9 cellular contexts compared by ENCODE assay signal in the genomic region with DNA sequence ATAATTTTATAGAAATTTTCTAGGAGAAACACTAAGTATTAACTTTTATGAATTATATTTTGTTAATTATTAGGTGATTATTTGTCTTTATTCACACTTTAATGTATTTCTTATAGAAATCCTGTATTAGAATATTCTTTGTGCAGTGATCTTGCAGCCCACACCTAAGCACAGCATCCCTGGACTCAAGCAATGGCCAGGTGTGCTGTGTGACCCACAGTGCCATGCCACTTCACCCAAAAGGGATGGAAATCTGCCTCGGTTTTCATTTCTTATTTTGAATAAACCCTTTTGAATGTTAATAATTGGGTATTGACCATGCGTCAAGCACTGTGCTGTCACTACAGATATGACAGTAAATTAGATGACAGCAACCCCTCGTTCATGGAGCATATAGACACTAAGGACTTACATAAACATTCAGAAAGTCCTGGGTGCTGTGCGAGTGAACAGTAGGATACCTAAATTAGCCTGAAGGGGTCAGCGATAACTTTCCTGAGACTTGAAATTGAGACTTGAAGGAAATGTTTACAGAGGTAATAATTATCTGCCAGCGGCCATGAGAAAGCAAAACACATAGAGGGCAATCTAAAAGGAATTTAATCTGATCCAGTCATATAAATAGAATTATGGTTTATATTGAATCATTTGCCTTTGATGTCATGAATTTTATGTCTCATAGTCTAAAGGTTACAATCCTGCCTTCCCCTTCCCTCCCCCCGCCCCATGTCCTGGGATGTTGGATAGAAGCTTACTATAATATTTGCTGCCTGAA. TPM values are rescaled to one million over a fixed set of nuclear protein-coding genes. Genes with fewer than 3 reads are reported as not detected.
DNase-seq lines count a peak whose midpoint lies in the region; ATAC-seq and TF ChIP-seq lines count a peak whose summit lies in the region.
"Had no signal": no experiment of that assay in that cellular context is flagged by ENCODE, and none has a peak within 500 bp of the region (broad histone marks: within the 10 kb centered on the region; RNA-seq: fewer than 3 reads in every experiment).

No MANE protein-coding gene starts in this region.

- intact Hi-C loops in activated CD8-positive, alpha-beta T cell treated with anti-CD3 and anti-CD28 coated beads for 36 hours (cut with micrococcal nuclease) = loop anchor here (1.0 to 5.0 kb wide), 2 partner anchors 80 to 342 kb away; no protein-coding TSS in a partner anchor

- no peak overlapping the region for H3K4me3 Mint-ChIP-seq in HFFc6
- no peak overlapping the region for H3K4me3 Mint-ChIP-seq in stimulated activated memory B cell treated with anti-CD40 and anti-IgM and Interleukin-4, amounts not matched to agents 10 μg/mL and 1 μg/mL and 100 μg/mL, for 72 hours
- no peak overlapping the region for H3K4me3 Mint-ChIP-seq in activated T-cell treated with anti-CD3 and anti-CD28 coated beads, Interleukin-2, amount 50 U/mL, for 24 hours
- no peak overlapping the region for H3K4me3 Mint-ChIP-seq in activated CD8-positive, alpha-beta T cell treated with anti-CD3 and anti-CD28 coated beads for 36 hours
- H3K4me3 Mint-ChIP-seq: T-helper 1 cell treated with Interleukin-12 subunit alpha and Interleukin-12 subunit beta and Interleukin-4 antibody, amounts not matched to agents 30 μg/mL and 1 μg/mL, for 36 hours had no signal

- POLR2A ChIA-PET in activated CD8-positive, alpha-beta T cell treated with anti-CD3 and anti-CD28 coated beads for 36 hours (lab: Charles Lee) = no interaction called here

- H3K4me1 ChIP-seq in ACC112 (ENCODE audit: control insufficient read depth, insufficient read depth, low read length, unreplicated experiment) = peaks cover 41% of the 10 kb centered on the region

- no peak overlapping the region for H2AFZ ChIP-seq in ACC112 (ENCODE audit: low read length, unreplicated experiment)

- H3K36me3 ChIP-seq in ACC112 (ENCODE audit: insufficient read depth, low read length) = peaks cover 20% of the 10 kb centered on the region

- peak overlapping the region; percentile 88 for H3K27ac ChIP-seq in ACC112 (ENCODE audit: low read depth, low read length)

- peaks cover 31% of the 10 kb centered on the region for H3K4me1 Mint-ChIP-seq in HFFc6 (ENCODE audit: low read depth)
- no peaks in the 10 kb centered on the region for H3K4me1 Mint-ChIP-seq in stimulated activated memory B cell treated with anti-CD40 and anti-IgM and Interleukin-4, amounts not matched to agents 10 μg/mL and 1 μg/mL and 100 μg/mL, for 72 hours
- H3K4me1 Mint-ChIP-seq in activated T-cell treated with anti-CD3 and anti-CD28 coated beads, Interleukin-2, amount 50 U/mL, for 24 hours (ENCODE audit: low read depth) = peaks cover 4% of the 10 kb centered on the region
- H3K4me1 Mint-ChIP-seq in activated CD8-positive, alpha-beta T cell treated with anti-CD3 and anti-CD28 coated beads for 36 hours (ENCODE audit: low read depth) = no peaks in the 10 kb centered on the region

- no peaks in the 10 kb centered on the region for H3K27me3 ChIP-seq in ACC112 (ENCODE audit: insufficient read depth, low read length)

- CTCF ChIA-PET in activated CD8-positive, alpha-beta T cell treated with anti-CD3 and anti-CD28 coated beads for 36 hours (lab: Charles Lee) = interaction anchor here (0.7 to 2.7 kb wide), 37 partner anchors 14 to 1029 kb away, joined by 3 to 83 read pairs (median 4); a partner anchor contains a TSS

- peak; percentile 85 for ATAC-seq in SK-N-SH treated with all-trans-retinoic acid at 6 μM for 48 hours
- ATAC-seq in stimulated activated memory B cell treated with anti-CD40 and anti-IgM and Interleukin-4, amounts not matched to agents 10 μg/mL and 1 μg/mL and 100 μg/mL, for 72 hours = no peak
- no peak for ATAC-seq in activated CD8-positive, alpha-beta T cell treated with anti-CD3 and anti-CD28 coated beads for 36 hours

- H3K9me3 Mint-ChIP-seq in HFFc6 = no peaks in the 10 kb centered on the region
- no peaks in the 10 kb centered on the region for H3K9me3 Mint-ChIP-seq in stimulated activated memory B cell treated with anti-CD40 and anti-IgM and Interleukin-4, amounts not matched to agents 10 μg/mL and 1 μg/mL and 100 μg/mL, for 72 hours
- no peaks in the 10 kb centered on the region for H3K9me3 Mint-ChIP-seq in activated T-cell treated with anti-CD3 and anti-CD28 coated beads, Interleukin-2, amount 50 U/mL, for 24 hours
- no peaks in the 10 kb centered on the region for H3K9me3 Mint-ChIP-seq in activated CD8-positive, alpha-beta T cell treated with anti-CD3 and anti-CD28 coated beads for 36 hours
- H3K9me3 Mint-ChIP-seq: T-helper 1 cell treated with Interleukin-12 subunit alpha and Interleukin-12 subunit beta and Interleukin-4 antibody, amounts not matched to agents 30 μg/mL and 1 μg/mL, for 36 hours had no signal

- no peak overlapping the region for H3K4me3 ChIP-seq in ACC112 (ENCODE audit: low read depth, low read length)

- peak; percentile 55 for DNase-seq in HFFc6
- DNase-seq in iPS-NIHi7 (ENCODE audit: extremely low spot score) = peak; percentile 29
- no peak for DNase-seq in activated T-cell treated with anti-CD3 and anti-CD28 coated beads, Interleukin-2, amount 50 U/mL, for 24 hours
- no peak for DNase-seq in DMS153 treated with DMSO at 0.1 percent for 48 hours (lab: John Stamatoyannopoulos, UW; ENCODE audit: unreplicated experiment)
- DNase-seq in activated CD8-positive, alpha-beta T cell treated with anti-CD3 and anti-CD28 coated beads for 36 hours = no peak

- no peaks in the 10 kb centered on the region for H3K36me3 Mint-ChIP-seq in HFFc6 (ENCODE audit: low read depth)
- H3K36me3 Mint-ChIP-seq in stimulated activated memory B cell treated with anti-CD40 and anti-IgM and Interleukin-4, amounts not matched to agents 10 μg/mL and 1 μg/mL and 100 μg/mL, for 72 hours = no peaks in the 10 kb centered on the region
- H3K36me3 Mint-ChIP-seq in activated T-cell treated with anti-CD3 and anti-CD28 coated beads, Interleukin-2, amount 50 U/mL, for 24 hours (ENCODE audit: low read depth) = no peaks in the 10 kb centered on the region
- no peaks in the 10 kb centered on the region for H3K36me3 Mint-ChIP-seq in activated CD8-positive, alpha-beta T cell treated with anti-CD3 and anti-CD28 coated beads for 36 hours (ENCODE audit: low read depth)

- H3K79me2 ChIP-seq in ACC112 (ENCODE audit: control insufficient read depth, insufficient read depth, low read length, unreplicated experiment) = peaks cover 3% of the 10 kb centered on the region

- H3K27me3 Mint-ChIP-seq in HFFc6 (ENCODE audit: insufficient read depth) = no peaks in the 10 kb centered on the region
- H3K27me3 Mint-ChIP-seq in stimulated activated memory B cell treated with anti-CD40 and anti-IgM and Interleukin-4, amounts not matched to agents 10 μg/mL and 1 μg/mL and 100 μg/mL, for 72 hours = no peaks in the 10 kb centered on the region
- H3K27me3 Mint-ChIP-seq in activated T-cell treated with anti-CD3 and anti-CD28 coated beads, Interleukin-2, amount 50 U/mL, for 24 hours = peaks cover 4% of the 10 kb centered on the region
- peaks cover 1% of the 10 kb centered on the region for H3K27me3 Mint-ChIP-seq in activated CD8-positive, alpha-beta T cell treated with anti-CD3 and anti-CD28 coated beads for 36 hours

- H3K27ac Mint-ChIP-seq in HFFc6 = peak overlapping the region; percentile 34
- H3K27ac Mint-ChIP-seq in stimulated activated memory B cell treated with anti-CD40 and anti-IgM and Interleukin-4, amounts not matched to agents 10 μg/mL and 1 μg/mL and 100 μg/mL, for 72 hours = no peak overlapping the region
- no peak overlapping the region for H3K27ac Mint-ChIP-seq in activated T-cell treated with anti-CD3 and anti-CD28 coated beads, Interleukin-2, amount 50 U/mL, for 24 hours
- no peak overlapping the region for H3K27ac Mint-ChIP-seq in activated CD8-positive, alpha-beta T cell treated with anti-CD3 and anti-CD28 coated beads for 36 hours
- H3K27ac Mint-ChIP-seq: T-helper 1 cell treated with Interleukin-12 subunit alpha and Interleukin-12 subunit beta and Interleukin-4 antibody, amounts not matched to agents 30 μg/mL and 1 μg/mL, for 36 hours had no signal

- TF ChIP-seq CTCF in HFFc6 (IDR thresholded peaks at IDR 0.05) = peak; percentile 72
- no peak for TF ChIP-seq CTCF in activated CD8-positive, alpha-beta T cell treated with anti-CD3 and anti-CD28 coated beads for 36 hours (IDR thresholded peaks at IDR 0.05)

TF ChIP-seq in SK-N-SH treated with all-trans-retinoic acid at 6 μM for 48 hours, 23 proteins besides CTCF, POLR2A, EP300 and RAD21:
- TF ChIP-seq BACH2 (CRISPR knock-in tag; IDR thresholded peaks at IDR 0.05; ENCODE audit: borderline replicate concordance) (no peak), CSDC2 (CRISPR knock-in tag; IDR thresholded peaks at IDR 0.05) (no peak), ARNTL (CRISPR knock-in tag; IDR thresholded peaks at IDR 0.05; ENCODE audit: borderline replicate concordance, low read depth) (no peak), ZNF8 (CRISPR knock-in tag; IDR thresholded peaks at IDR 0.05) (no peak), ZNF565 (CRISPR knock-in tag; conservative IDR thresholded peaks at IDR 0.05; ENCODE audit: low read depth) (no peak), ISL1 (CRISPR knock-in tag; IDR thresholded peaks at IDR 0.05) (no peak), GLIS3 (CRISPR knock-in tag; IDR thresholded peaks at IDR 0.05) (no peak), TCF4 (CRISPR knock-in tag; IDR thresholded peaks at IDR 0.05; ENCODE audit: borderline replicate concordance) (no peak)
- TF ChIP-seq, protein P1, sequence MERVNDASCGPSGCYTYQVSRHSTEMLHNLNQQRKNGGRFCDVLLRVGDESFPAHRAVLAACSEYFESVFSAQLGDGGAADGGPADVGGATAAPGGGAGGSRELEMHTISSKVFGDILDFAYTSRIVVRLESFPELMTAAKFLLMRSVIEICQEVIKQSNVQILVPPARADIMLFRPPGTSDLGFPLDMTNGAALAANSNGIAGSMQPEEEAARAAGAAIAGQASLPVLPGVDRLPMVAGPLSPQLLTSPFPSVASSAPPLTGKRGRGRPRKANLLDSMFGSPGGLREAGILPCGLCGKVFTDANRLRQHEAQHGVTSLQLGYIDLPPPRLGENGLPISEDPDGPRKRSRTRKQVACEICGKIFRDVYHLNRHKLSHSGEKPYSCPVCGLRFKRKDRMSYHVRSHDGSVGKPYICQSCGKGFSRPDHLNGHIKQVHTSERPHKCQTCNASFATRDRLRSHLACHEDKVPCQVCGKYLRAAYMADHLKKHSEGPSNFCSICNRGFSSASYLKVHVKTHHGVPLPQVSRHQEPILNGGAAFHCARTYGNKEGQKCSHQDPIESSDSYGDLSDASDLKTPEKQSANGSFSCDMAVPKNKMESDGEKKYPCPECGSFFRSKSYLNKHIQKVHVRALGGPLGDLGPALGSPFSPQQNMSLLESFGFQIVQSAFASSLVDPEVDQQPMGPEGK (CRISPR knock-in tag; IDR thresholded peaks at IDR 0.05; ENCODE audit: borderline replicate concordance) = no peak

RNA-seq across cellular contexts. Expression of a gene that starts 52.7 kb away (rescaled TPM):
- total RNA-seq in HFFc6 (2021; fragmentation: NEBNext Ultra II Directional; extraction: Animal tissue kit (Norgen Biotek cat#: 25700)) = under 1 TPM; 0.57 to 1.00 (median 0.70) TPM
- 1 to 10 TPM in 1 of 2 experiments, under 1 TPM in 1; 0.68 to 1.3 TPM for total RNA-seq in activated CD8-positive, alpha-beta T cell treated with anti-CD3 and anti-CD28 coated beads for 36 hours

RNA-seq across cellular contexts. Expression of a gene that starts 53.5 kb away (rescaled TPM):
- total RNA-seq in HFFc6 (2021; fragmentation: NEBNext Ultra II Directional; extraction: Animal tissue kit (Norgen Biotek cat#: 25700)) = 10 to 100 TPM; 25.4 to 42.4 (median 34.7) TPM
- total RNA-seq in activated CD8-positive, alpha-beta T cell treated with anti-CD3 and anti-CD28 coated beads for 36 hours = not detected

Comparison
In these comparisons a context has a peak if more than half of its experiments do, and no peak if none do; other contexts are left out.
1. DNase-seq: peak in HFFc6 (single experiment) and iPS-NIHi7 (single experiment); none in activated T-cell treated with anti-CD3 and anti-CD28 coated beads, Interleukin-2, amount 50 U/mL, for 24 hours (single experiment), DMS153 treated with DMSO at 0.1 percent for 48 hours (single experiment) and activated CD8-positive, alpha-beta T cell treated with anti-CD3 and anti-CD28 coated beads for 36 hours (single experiment).
2. RNA of a gene that starts 53.5 kb away (total RNA-seq): 25.4 to 42.4 TPM in HFFc6; not detected in activated CD8-positive, alpha-beta T cell treated with anti-CD3 and anti-CD28 coated beads for 36 hours; every median in the first group is over 10 times any median in the second.